ENCODE assay signal across 14 cellular contexts in genomic region chr15:63111481-63111880, GRCh38.
"Had no signal": no experiment of that assay in that cellular context is flagged by ENCODE, and none has a peak within 500 bp of the region (broad histone marks: within the 10 kb centered on the region; RNA-seq: fewer than 3 reads in every experiment).

No MANE protein-coding gene starts in this region.

- H3K4me1 ChIP-seq: prostate gland, spleen had no signal

- H3K9me3 ChIP-seq: esophagus muscularis mucosa, prostate gland, spleen had no signal

- H3K79me2 ChIP-seq: hepatocyte had no signal

- H3K27ac ChIP-seq: esophagus muscularis mucosa, hepatocyte, prostate gland, spleen had no signal

- H3K4me3 ChIP-seq: esophagus muscularis mucosa, hepatocyte, prostate gland, spleen had no signal

- H3K27me3 ChIP-seq: esophagus muscularis mucosa, hepatocyte had no signal

- ATAC-seq: left lobe of liver; sciatic nerve; stimulated activated naive CD8-positive, alpha-beta T cell treated with anti-CD3 and anti-CD28 coated beads, Interleukin-15, amount 100 ng/mL, for 72 hours had no signal

- DNase-seq: activated CD4-positive, alpha-beta T cell treated with anti-CD3 and anti-CD28 coated beads, Interleukin-2, amount 10 ng/mL, durations not matched to agents 7 days and 5 days; activated naive CD8-positive, alpha-beta T cell treated with anti-CD3 and anti-CD28 coated beads for 36 hours; amygdala; cortex of kidney; effector CD4-positive, alpha-beta T cell; islet precursor cell; nephron progenitor cell; spleen; stimulated activated naive CD8-positive, alpha-beta T cell treated with anti-CD3 and anti-CD28 coated beads, Interleukin-15, amount 100 ng/mL, for 72 hours had no signal

- H3K4me2 ChIP-seq: hepatocyte had no signal

- H3K36me3 ChIP-seq: esophagus muscularis mucosa, prostate gland, spleen had no signal
